9 cellular contexts compared by ENCODE assay signal in the genomic region with DNA sequence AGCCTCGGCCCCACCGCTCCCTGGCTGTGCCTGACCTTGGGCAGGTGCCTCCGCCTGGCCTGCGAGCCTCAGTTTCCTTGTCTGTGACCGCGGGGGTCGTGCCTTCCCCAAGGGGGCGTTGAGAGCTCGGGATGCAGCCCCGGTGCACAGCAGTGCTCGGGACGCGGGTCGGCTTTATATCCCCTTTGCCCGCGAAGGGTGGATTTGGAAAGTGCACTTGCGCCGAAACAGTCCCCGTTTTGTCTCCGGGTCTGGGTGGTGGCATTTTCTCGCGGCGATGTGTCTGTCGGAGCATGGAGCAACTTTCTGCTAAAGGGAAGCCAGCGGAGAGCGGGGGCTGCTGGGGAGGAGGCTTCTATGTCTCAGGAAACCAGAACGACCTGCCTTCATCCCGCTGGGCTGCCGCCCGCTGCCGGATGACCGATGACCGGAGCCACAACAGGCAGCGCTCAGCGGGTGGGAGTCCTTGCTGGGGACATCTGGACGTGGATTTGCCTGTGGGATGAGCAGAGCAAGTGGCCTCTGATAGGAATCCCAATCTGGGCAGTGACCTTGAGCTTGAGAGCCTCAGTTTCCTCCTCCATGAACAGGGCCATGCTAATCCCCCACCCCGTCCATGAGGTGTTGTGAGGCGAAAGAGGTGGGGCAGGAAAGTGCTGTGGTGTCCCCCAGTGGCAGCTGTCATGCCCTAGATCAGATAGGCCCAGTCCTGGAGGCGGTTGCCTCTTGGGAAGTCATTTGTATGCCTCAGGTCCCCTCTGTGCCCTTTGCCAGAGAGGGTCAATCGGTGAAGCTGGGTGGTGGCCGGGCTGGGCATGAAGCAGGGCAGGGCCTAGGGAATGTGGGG. TPM values are rescaled to one million over a fixed set of nuclear protein-coding genes. Genes with fewer than 3 reads are reported as not detected.
DNase-seq lines count a peak whose midpoint lies in the region; ATAC-seq and TF ChIP-seq lines count a peak whose summit lies in the region.
"Had no signal": no experiment of that assay in that cellular context is flagged by ENCODE, and none has a peak within 500 bp of the region (broad histone marks: within the 10 kb centered on the region; RNA-seq: fewer than 3 reads in every experiment).

No MANE protein-coding gene starts in this region.

- ATAC-seq in GM21367 (IDR thresholded peaks at IDR 0.05; ENCODE audit: unreplicated experiment) = no peak

- peak overlapping the region; percentile 71 for H3K27ac Mint-ChIP-seq in T-helper 1 cell treated with Interleukin-12 subunit alpha and Interleukin-12 subunit beta and Interleukin-4 antibody, amounts not matched to agents 30 μg/mL and 1 μg/mL, for 36 hours

- H3K9me3 Mint-ChIP-seq in T-helper 1 cell treated with Interleukin-12 subunit alpha and Interleukin-12 subunit beta and Interleukin-4 antibody, amounts not matched to agents 30 μg/mL and 1 μg/mL, for 36 hours = no peaks in the 10 kb centered on the region

- H3K4me3 ChIP-seq in ectodermal cell (ENCODE audit: insufficient read depth, low read depth, low read length) = peak overlapping the region; percentile 35
- peak overlapping the region; percentile 72 for H3K4me3 ChIP-seq in neural cell (ENCODE audit: low read length)
- H3K4me3 ChIP-seq in foreskin fibroblast (ENCODE audit: low read depth in 1 of 2, low read length in 2 of 2) = no peak overlapping the region

- peaks cover 28% of the 10 kb centered on the region for H3K36me3 Mint-ChIP-seq in T-helper 1 cell treated with Interleukin-12 subunit alpha and Interleukin-12 subunit beta and Interleukin-4 antibody, amounts not matched to agents 30 μg/mL and 1 μg/mL, for 36 hours (ENCODE audit: low read depth)

- DNase-seq in AML-193 (lab: John Stamatoyannopoulos, UW) = peak; percentile 17 to 27
- DNase-seq in foreskin fibroblast = no peak
- DNase-seq in cerebellar nuclear complex (lab: John Stamatoyannopoulos, UW) = no peak
- no peak for DNase-seq in putamen (ENCODE audit: low spot score)
- DNase-seq: NCI-H2029 treated with DMSO at 0.1 percent for 48 hours had no signal

- peak overlapping the region; percentile 50 for H3K9ac ChIP-seq in neural cell (ENCODE audit: low read length)

- H3K4me1 ChIP-seq in ectodermal cell (ENCODE audit: control insufficient read depth, insufficient read depth, low read length) = no peaks in the 10 kb centered on the region

- H3K4me1 Mint-ChIP-seq in T-helper 1 cell treated with Interleukin-12 subunit alpha and Interleukin-12 subunit beta and Interleukin-4 antibody, amounts not matched to agents 30 μg/mL and 1 μg/mL, for 36 hours (ENCODE audit: low read depth) = peaks cover 77% of the 10 kb centered on the region

- no peaks in the 10 kb centered on the region for H4K20me1 ChIP-seq in neural cell (ENCODE audit: insufficient read depth)

- H3K4me2 ChIP-seq in neural cell (ENCODE audit: low read length) = peak overlapping the region; percentile 48

- no peak for TF ChIP-seq RAD21 in neural cell (conservative IDR thresholded peaks at IDR 0.05)

- no peaks in the 10 kb centered on the region for H3K9me3 ChIP-seq in ectodermal cell (ENCODE audit: control insufficient read depth, low read length)
- H3K9me3 ChIP-seq in neural cell (ENCODE audit: low read length) = no peaks in the 10 kb centered on the region

- TF ChIP-seq CTCF in neural cell (IDR thresholded peaks at IDR 0.05; ENCODE audit: poor library complexity, severe bottlenecking) (no peak), foreskin fibroblast (IDR thresholded peaks at IDR 0.05; ENCODE audit: low read depth, low read length) (no peak)

- H3K9me2 ChIP-seq in neural cell (ENCODE audit: insufficient read depth, low read length) = no peaks in the 10 kb centered on the region

- no peaks in the 10 kb centered on the region for H3K27me3 Mint-ChIP-seq in T-helper 1 cell treated with Interleukin-12 subunit alpha and Interleukin-12 subunit beta and Interleukin-4 antibody, amounts not matched to agents 30 μg/mL and 1 μg/mL, for 36 hours (ENCODE audit: low read depth)

- H3K4me3 Mint-ChIP-seq in T-helper 1 cell treated with Interleukin-12 subunit alpha and Interleukin-12 subunit beta and Interleukin-4 antibody, amounts not matched to agents 30 μg/mL and 1 μg/mL, for 36 hours = peak overlapping the region; percentile 92

- no peaks in the 10 kb centered on the region for H3F3A ChIP-seq in neural cell (ENCODE audit: insufficient read depth, low read length, poor library complexity, severe bottlenecking)

- H2AFZ ChIP-seq in neural cell (ENCODE audit: low read depth, low read length) = no peak overlapping the region

- H3K36me3 ChIP-seq in ectodermal cell (ENCODE audit: control insufficient read depth, insufficient read depth, low read length) (no peaks in the 10 kb centered on the region), neural cell (ENCODE audit: insufficient read depth, low read length) (no peaks in the 10 kb centered on the region)

- TF ChIP-seq EP300 in neural cell (conservative IDR thresholded peaks at IDR 0.05; ENCODE audit: poor library complexity, severe bottlenecking) = no peak

- H3K27me3 ChIP-seq in ectodermal cell (ENCODE audit: control insufficient read depth, insufficient read depth, low read length, poor library complexity, severe bottlenecking) (peaks cover 33% of the 10 kb centered on the region), neural cell (ENCODE audit: insufficient read depth, low read depth, low read length) (peaks cover 23% of the 10 kb centered on the region)

- H3K27ac ChIP-seq in ectodermal cell (ENCODE audit: insufficient read depth, low read depth, low read length, poor library complexity, severe bottlenecking) (no peak overlapping the region), neural cell (ENCODE audit: low read length) (no peak overlapping the region)

- H3K79me2 ChIP-seq in neural cell (replicated peaks; ENCODE audit: insufficient read depth, low read length) = no peaks in the 10 kb centered on the region

- 7 to 8% methylated on average over 41 of the region's 41 CpGs for WGBS in ectodermal cell, 2 experiments

TF ChIP-seq in neural cell, 6 proteins besides CTCF, POLR2A, EP300 and RAD21:
- TF ChIP-seq TAF1 (IDR thresholded peaks at IDR 0.05; ENCODE audit: low read depth) = no peak
- TF ChIP-seq POLR2AphosphoS5 (IDR thresholded peaks at IDR 0.05) = no peak
- TF ChIP-seq EZH2 (IDR thresholded peaks at IDR 0.05; ENCODE audit: borderline replicate concordance, insufficient read depth, low read length, poor library complexity, severe bottlenecking) = peak; percentile 43
- no peak for TF ChIP-seq MXI1 (conservative IDR thresholded peaks at IDR 0.05; ENCODE audit: poor library complexity, severe bottlenecking)
- peak; percentile 10 for TF ChIP-seq SMC3 (conservative IDR thresholded peaks at IDR 0.05; ENCODE audit: poor library complexity)

RNA-seq across cellular contexts. Expression of a gene that starts 0.7 kb away (rescaled TPM):
- 0.31 TPM for polyA plus RNA-seq in ectodermal cell (2013, experiment 1 of 4)
- polyA plus RNA-seq in ectodermal cell (2013, experiment 2 of 4) = 0.46 TPM
- 0.48 TPM for polyA plus RNA-seq in ectodermal cell (2013, experiment 3 of 4)
- polyA plus RNA-seq in ectodermal cell (2013, experiment 4 of 4) = 0.57 TPM
- 0.09 TPM in 1 of 2 replicates, not detected in the other for polyA plus RNA-seq in neural cell
- polyA minus RNA-seq in neural cell = 0.49 and 0.58 TPM in 2 replicates

Comparison
In these comparisons a context has a peak if more than half of its experiments do, and no peak if none do; other contexts are left out.
1. DNase-seq: peak in AML-193 (2 of 2); none in foreskin fibroblast (0 of 2), cerebellar nuclear complex (0 of 2) and putamen (single experiment).
2. H3K4me3 ChIP-seq: peak in ectodermal cell (single experiment) and neural cell (single experiment); none in foreskin fibroblast (0 of 2).